29 cellular contexts compared by ENCODE assay signal in genomic region chr15:75194397-75194796, GRCh38.
"Had no signal": no experiment of that assay in that cellular context is flagged by ENCODE, and none has a peak within 500 bp of the region (broad histone marks: within the 10 kb centered on the region; RNA-seq: fewer than 3 reads in every experiment).

No MANE protein-coding gene starts in this region.

- H3K4me1 Mint-ChIP-seq: memory B cell had no signal

- H3K27me3 ChIP-seq: colonic mucosa, esophagus squamous epithelium had no signal

- H3K36me3 Mint-ChIP-seq: memory B cell had no signal

- H3K4me1 ChIP-seq: colonic mucosa, gastrocnemius medialis had no signal

- H3K27ac Mint-ChIP-seq: dendritic cell treated with granulocyte-macrophage colony-stimulating factor and Interleukin-4, amounts not matched to agents 40 ng/mL and 50 ng/mL, for 4 days; effector memory CD8-positive, alpha-beta T cell; endodermal cell; memory B cell; naive thymus-derived CD4-positive, alpha-beta T cell had no signal

- H3K27ac ChIP-seq: colonic mucosa, epithelial cell of prostate, esophagus squamous epithelium, gastrocnemius medialis, heart right ventricle, lower lobe of right lung had no signal

- ATAC-seq: effector memory CD8-positive, alpha-beta T cell; esophagus mucosa; gastrocnemius medialis; heart right ventricle; left colon; left lobe of liver; left ventricle myocardium superior; lower lobe of right lung; naive thymus-derived CD4-positive, alpha-beta T cell had no signal

- H3K9me3 Mint-ChIP-seq: effector memory CD8-positive, alpha-beta T cell; memory B cell had no signal

- H3K36me3 ChIP-seq: colonic mucosa, esophagus squamous epithelium, gastrocnemius medialis, heart right ventricle, lower lobe of right lung had no signal

- H3K9me3 ChIP-seq: colonic mucosa, esophagus squamous epithelium, gastrocnemius medialis, lower lobe of right lung had no signal

- DNase-seq: colonic mucosa; cortex of kidney; effector CD8-positive, alpha-beta T cell; effector memory CD8-positive, alpha-beta T cell; endodermal cell; erythroblast; esophagus squamous epithelium; foreskin fibroblast; foreskin melanocyte; gastrocnemius medialis; glutamatergic neuron; head of caudate nucleus; heart right ventricle; hippocampal formation; islet precursor cell; kidney; kidney glomerular epithelial cell; left colon; left ventricle myocardium superior; lower lobe of right lung; mesendoderm; midbrain had no signal

- H3K4me3 ChIP-seq: colonic mucosa, esophagus squamous epithelium, gastrocnemius medialis, heart right ventricle, lower lobe of right lung had no signal

- H3K4me3 Mint-ChIP-seq: dendritic cell treated with granulocyte-macrophage colony-stimulating factor and Interleukin-4, amounts not matched to agents 40 ng/mL and 50 ng/mL, for 4 days; effector memory CD8-positive, alpha-beta T cell; endodermal cell; memory B cell; naive thymus-derived CD4-positive, alpha-beta T cell had no signal

- FAIRE-seq: endometrium, kidney had no signal
